12 cellular contexts compared by ENCODE assay signal in the genomic region with DNA sequence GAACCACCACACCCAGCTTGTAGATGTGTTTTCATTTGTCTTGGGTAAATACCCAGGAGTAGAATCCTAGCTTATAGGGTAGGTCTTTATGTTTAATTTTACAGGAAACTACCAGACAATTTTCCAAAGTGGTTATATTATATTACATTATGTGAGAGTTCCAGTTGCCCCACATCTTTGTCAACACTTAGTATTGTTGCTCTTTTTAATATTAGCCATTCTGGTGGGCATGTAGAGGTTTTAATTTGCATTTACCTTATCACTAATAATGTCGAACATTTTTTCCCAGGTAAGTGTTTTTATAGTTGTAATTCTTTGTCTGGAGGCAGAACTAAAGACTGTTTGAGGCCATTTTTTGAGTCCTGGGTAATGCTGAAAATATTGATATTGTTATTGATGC. TPM values are rescaled to one million over a fixed set of nuclear protein-coding genes. Genes with fewer than 3 reads are reported as not detected.
"Had no signal": no experiment of that assay in that cellular context is flagged by ENCODE, and none has a peak within 500 bp of the region (broad histone marks: within the 10 kb centered on the region; RNA-seq: fewer than 3 reads in every experiment).

No MANE protein-coding gene starts in this region.

- H3K4me2 ChIP-seq: GM23338 had no signal

- H3K9ac ChIP-seq: GM23248 had no signal

- H3K36me3 ChIP-seq: HAP-1 had no signal

- H3K27ac ChIP-seq: GM23248 had no signal

- H3K9me3 ChIP-seq: HAP-1 had no signal

- DNase-seq: GM23248, GOT3, H7, H9, HCEC 1CT, HFFc6 had no signal

- H2AFZ ChIP-seq: GM23248, GM23338 had no signal

- ATAC-seq: GM23338, HCT116 had no signal

- FAIRE-seq: H1, H54 had no signal

- H3K4me1 ChIP-seq: HAP-1 had no signal

- H3K4me3 ChIP-seq: GM23248, GM23338, HAP-1 had no signal

RNA-seq across cellular contexts. Expression of a gene that starts 3.5 kb away (rescaled TPM):
- total RNA-seq: GM23248, GM23338, H1, H4, H7, H9, HFFc6 had no signal
- polyA plus RNA-seq: GM23248, GM23338, H1 had no signal
